ENCODE assay signal across 25 cellular contexts in genomic region chrX:137562096-137562495, GRCh38. TPM values are rescaled to one million over a fixed set of nuclear protein-coding genes. Genes with fewer than 3 reads are reported as not detected.
"Had no signal": no experiment of that assay in that cellular context is flagged by ENCODE, and none has a peak within 500 bp of the region (broad histone marks: within the 10 kb centered on the region; RNA-seq: fewer than 3 reads in every experiment).

No MANE protein-coding gene starts in this region.

- H3K27ac Mint-ChIP-seq: activated CD4-positive, alpha-beta T cell treated with anti-CD3 and anti-CD28 coated beads, Interleukin-2, amount 10 ng/mL, durations not matched to agents 7 days and 5 days; activated naive CD4-positive, alpha-beta T cell treated with anti-CD3 and anti-CD28 coated beads, Interleukin-2, amount 10 ng/mL, durations not matched to agents 7 days and 5 days; activated naive CD8-positive, alpha-beta T cell treated with anti-CD3 and anti-CD28 coated beads, Interleukin-2, amount 50 U/mL, for 24 hours; immature natural killer cell; stimulated activated naive CD8-positive, alpha-beta T cell treated with anti-CD3 and anti-CD28 coated beads, Interleukin-15, amount 100 ng/mL, for 72 hours; T-cell had no signal

- H3K4me3 Mint-ChIP-seq: activated CD4-positive, alpha-beta T cell treated with anti-CD3 and anti-CD28 coated beads, Interleukin-2, amount 10 ng/mL, durations not matched to agents 7 days and 5 days; activated naive CD4-positive, alpha-beta T cell treated with anti-CD3 and anti-CD28 coated beads, Interleukin-2, amount 10 ng/mL, durations not matched to agents 7 days and 5 days; activated naive CD8-positive, alpha-beta T cell treated with anti-CD3 and anti-CD28 coated beads, Interleukin-2, amount 50 U/mL, for 24 hours; activated T-cell treated with anti-CD3 and anti-CD28 coated beads, Interleukin-2, amount 50 U/mL, for 4 hours; immature natural killer cell; stimulated activated naive CD8-positive, alpha-beta T cell treated with anti-CD3 and anti-CD28 coated beads, Interleukin-15, amount 100 ng/mL, for 72 hours; T-cell had no signal

- H3K4me1 ChIP-seq: breast epithelium, prostate gland had no signal

- DNase-seq: activated CD4-positive, alpha-beta T cell treated with anti-CD3 and anti-CD28 coated beads, Interleukin-2, amount 10 ng/mL, durations not matched to agents 7 days and 5 days; activated CD8-positive, alpha-beta memory T cell treated with anti-CD3 and anti-CD28 coated beads, Interleukin-2, amount 50 U/mL, for 4 hours; activated effector memory CD4-positive, alpha-beta T cell treated with Interleukin-2 at 50 U/mL for 16 hours; activated naive CD4-positive, alpha-beta T cell treated with anti-CD3 and anti-CD28 coated beads, Interleukin-2, amount 10 ng/mL, durations not matched to agents 7 days and 5 days; activated naive CD8-positive, alpha-beta T cell treated with anti-CD3 and anti-CD28 coated beads, Interleukin-2, amount 50 U/mL, for 24 hours; activated T-cell treated with anti-CD3 and anti-CD28 coated beads, Interleukin-2, amount 50 U/mL, for 4 hours; anterior cingulate cortex; cortex of kidney; effector memory CD4-positive, alpha-beta T cell; esophagus squamous epithelium; heart right ventricle; immature natural killer cell; kidney glomerular epithelial cell; left ventricle myocardium inferior; mammary epithelial cell; right cardiac atrium; stimulated activated CD4-positive, alpha-beta T cell treated with anti-CD3 and anti-CD28 coated beads, Interleukin-2, amount 100 ng/mL, for 24 hours; stimulated activated naive CD8-positive, alpha-beta T cell treated with anti-CD3 and anti-CD28 coated beads, Interleukin-15, amount 100 ng/mL, for 72 hours; T-cell; T-helper 9 cell; trophoblast cell had no signal

- H3K4me3 ChIP-seq: breast epithelium, esophagus squamous epithelium, heart right ventricle, left ventricle myocardium inferior, prostate gland had no signal

- H3K9me3 Mint-ChIP-seq: activated naive CD8-positive, alpha-beta T cell treated with anti-CD3 and anti-CD28 coated beads, Interleukin-2, amount 50 U/mL, for 24 hours; activated T-cell treated with anti-CD3 and anti-CD28 coated beads, Interleukin-2, amount 50 U/mL, for 4 hours; stimulated activated naive CD8-positive, alpha-beta T cell treated with anti-CD3 and anti-CD28 coated beads, Interleukin-15, amount 100 ng/mL, for 72 hours; T-cell had no signal

- H3K36me3 ChIP-seq: breast epithelium, esophagus squamous epithelium, heart right ventricle, left ventricle myocardium inferior, prostate gland had no signal

- H3K36me3 Mint-ChIP-seq: T-cell had no signal

- H3K9me3 ChIP-seq: esophagus squamous epithelium, left ventricle myocardium inferior, prostate gland had no signal

RNA-seq across cellular contexts. Expression of gene ZIC3, which starts 3.8 kb away (rescaled TPM):
- total RNA-seq: activated CD4-positive, alpha-beta T cell treated with anti-CD3 and anti-CD28 coated beads, Interleukin-2, amount 10 ng/mL, durations not matched to agents 7 days and 5 days; activated T-cell treated with anti-CD3 and anti-CD28 coated beads, Interleukin-2, amount 50 U/mL, for 4 hours; breast epithelium; esophagus squamous epithelium; heart right ventricle; left ventricle myocardium inferior; mammary epithelial cell; mononuclear cell; prostate gland; right cardiac atrium; skeletal muscle tissue; T-cell had no signal
